ENCODE assay signal across 20 cellular contexts in the genomic region with DNA sequence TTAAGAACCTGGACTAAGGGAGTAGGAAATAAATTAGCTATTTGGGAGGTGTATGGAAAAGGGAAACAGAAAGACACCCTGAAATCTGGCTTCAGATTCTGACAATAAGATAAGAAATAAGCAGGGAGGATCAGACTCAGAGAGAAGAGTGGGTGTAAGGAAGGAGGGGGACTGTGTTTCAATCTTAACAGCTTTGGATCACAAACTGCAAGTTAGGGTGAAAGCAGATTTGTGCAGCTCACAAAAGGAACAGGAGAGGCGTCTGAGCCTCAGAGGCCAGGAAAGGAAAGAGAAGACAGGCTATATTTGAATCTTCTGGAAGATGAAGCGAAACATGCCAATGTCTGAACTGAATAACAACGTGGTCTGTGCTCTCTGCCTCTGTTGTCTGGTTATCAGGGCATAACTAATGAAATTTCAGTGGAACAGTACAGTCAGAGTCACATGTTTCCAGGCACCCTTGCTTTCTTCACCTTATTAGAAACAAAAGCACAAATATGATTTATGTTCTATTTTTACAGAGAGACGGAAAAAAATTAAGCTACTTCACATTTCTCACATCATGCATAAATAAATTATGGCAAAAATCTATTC. TPM values are rescaled to one million over a fixed set of nuclear protein-coding genes. Genes with fewer than 3 reads are reported as not detected.
DNase-seq lines count a peak whose midpoint lies in the region; ATAC-seq, FAIRE-seq and TF ChIP-seq lines count a peak whose summit lies in the region.
"Had no signal": no experiment of that assay in that cellular context is flagged by ENCODE, and none has a peak within 500 bp of the region (broad histone marks: within the 10 kb centered on the region; RNA-seq: fewer than 3 reads in every experiment).

No MANE protein-coding gene starts in this region.

- intact Hi-C loops in head of caudate nucleus (cut with DNase I) (no loop called here), uterus (cut with DNase I; ENCODE audit: low total_unique reads) (no loop called here), mammary epithelial cell (cut with micrococcal nuclease) (no loop called here)

- no peaks in the 10 kb centered on the region for H4K20me1 ChIP-seq in mammary epithelial cell (ENCODE audit: insufficient read depth, low read length)

- no peak overlapping the region for H3K4me3 ChIP-seq in uterus
- no peak overlapping the region for H3K4me3 ChIP-seq in mammary epithelial cell (replicated peaks in 1 of 3; ENCODE audit: insufficient read depth in 1 of 3, low read depth in 2 of 3, low read length in 3 of 3)
- H3K4me3 ChIP-seq: K562, pancreas had no signal

- H3K9me3 ChIP-seq in uterus (no peaks in the 10 kb centered on the region), mammary epithelial cell (replicated peaks; ENCODE audit: insufficient read depth, low read length) (no peaks in the 10 kb centered on the region)
- H3K9me3 ChIP-seq: pancreas had no signal

- DNase-seq in SK-MEL-5 (ENCODE audit: low read depth, low spot score) (peak; percentile 19), head of caudate nucleus (peak in 26 of 42 donors; percentile 5 to 80 (median 34)), uterus (no peak), mammary epithelial cell (no peak), C1 segment of cervical spinal cord (lab: John Stamatoyannopoulos, UW) (no peak), frontal cortex (ENCODE audit: low spot score in 2 of 2) (no peak)
- DNase-seq: activated CD4-positive, alpha-beta memory T cell treated with anti-CD3 and anti-CD28 coated beads for 36 hours; activated naive CD8-positive, alpha-beta T cell treated with anti-CD3 and anti-CD28 coated beads for 36 hours; activated T-cell treated with anti-CD3 and anti-CD28 coated beads, Interleukin-2, amount 50 U/mL, for 1 hour; effector CD4-positive, alpha-beta T cell; EL; MV-4-11; natural killer cell; NCI-H2029; pancreas; stimulated activated CD4-positive, alpha-beta T cell treated with anti-CD3 and anti-CD28 coated beads, Interleukin-2, amount 100 ng/mL, for 24 hours; T-helper 1 cell had no signal

- no peak for FAIRE-seq in frontal cortex (lab: Jason Lieb, UNC)
- FAIRE-seq: H1, K562, pancreas had no signal

- H3K79me2 ChIP-seq in mammary epithelial cell (ENCODE audit: insufficient read depth, low read length) = no peaks in the 10 kb centered on the region

- ATAC-seq in GM18861 (IDR thresholded peaks at IDR 0.05; ENCODE audit: unreplicated experiment) = peak; percentile 43
- ATAC-seq: K562, natural killer cell, pancreas had no signal

- no peak overlapping the region for H2AFZ ChIP-seq in mammary epithelial cell (ENCODE audit: low read depth, low read length)

- no peak overlapping the region for H3K4me2 ChIP-seq in mammary epithelial cell (ENCODE audit: insufficient read depth, low read depth, low read length)

- no peak for TF ChIP-seq CTCF in uterus (IDR thresholded peaks at IDR 0.05)
- TF ChIP-seq CTCF in mammary epithelial cell (conservative IDR thresholded peaks at IDR 0.05 in 1 of 2, IDR thresholded peaks at IDR 0.05 in 1 of 2; ENCODE audit: extremely low read depth in 1 of 2, insufficient read depth in 1 of 2, low read depth in 1 of 2, low read length in 2 of 2) = no peak

- no peaks in the 10 kb centered on the region for H3K36me3 ChIP-seq in uterus
- H3K36me3 ChIP-seq in mammary epithelial cell (ENCODE audit: insufficient read depth, low read length) = no peaks in the 10 kb centered on the region
- H3K36me3 ChIP-seq: pancreas had no signal

- dilution Hi-C loops in mammary epithelial cell (cut with HindIII; ENCODE audit: low sequenced_read_pairs) = no loop called here

- H3K4me1 ChIP-seq in uterus (no peaks in the 10 kb centered on the region), mammary epithelial cell (ENCODE audit: insufficient read depth, low read length) (no peaks in the 10 kb centered on the region)
- H3K4me1 ChIP-seq: pancreas had no signal

- CTCF ChIA-PET in mammary epithelial cell (lab: Charles Lee; ENCODE audit: low non-redundant PET) = no interaction called here

- in situ Hi-C loops in SK-MEL-5 (cut with HindIII; ENCODE audit: low pct_unique_long_range_greater_than_20kb, low sequenced_read_pairs) = no loop called here
- in situ Hi-C loops in mammary epithelial cell (cut with MboI; ENCODE audit: low sequenced_read_pairs in 2 of 2) = no loop called here

- no peak overlapping the region for H3K9ac ChIP-seq in mammary epithelial cell (ENCODE audit: insufficient read depth, low read length)

- no TSS peak for BruUV-seq in mammary epithelial cell (replicated peaks; lab: Mats Ljungman, UMichigan)

- 89% methylated on average over 4 of the region's 4 CpGs for WGBS in mammary epithelial cell (ENCODE audit: low coverage, missing lambda C conversion rate)

- no peak for TF ChIP-seq POLR2A in uterus (IDR thresholded peaks at IDR 0.05)

- H3K27me3 ChIP-seq in uterus (no peaks in the 10 kb centered on the region), mammary epithelial cell (ENCODE audit: insufficient read depth, low read length) (no peaks in the 10 kb centered on the region)
- H3K27me3 ChIP-seq: pancreas had no signal

- H3K27ac ChIP-seq in uterus (peak overlapping the region; percentile 7 to 33), mammary epithelial cell (ENCODE audit: insufficient read depth, low read depth, low read length) (no peak overlapping the region)
- H3K27ac ChIP-seq: pancreas had no signal

RNA-seq across cellular contexts. Expression of a gene that starts 26.6 kb away (rescaled TPM):
- total RNA-seq in SK-MEL-5 (2014; rRNA removed; shearing (Covaris generic)) = 11.1 and 12.0 TPM in 2 replicates
- 5.2 and 7.2 TPM in 2 replicates for polyA plus RNA-seq in SK-MEL-5 (2015; cell fraction: cytosol; rRNA removed)
- 2.3 and 4.3 TPM in 2 replicates for polyA plus RNA-seq in SK-MEL-5 (2015; cell fraction: nucleus; rRNA removed)
- total RNA-seq in uterus = 10 to 100 TPM in 3 of 4 donors, 1 to 10 TPM in 1; 4.1 to 26.2 (median 13.5) TPM
- total RNA-seq in mammary epithelial cell = 10 to 100 TPM; 15.2 to 20.9 TPM
- polyA plus RNA-seq in mammary epithelial cell = 5.1 TPM
- 13.4 TPM for polyA minus RNA-seq in mammary epithelial cell
- 29.8 TPM for total RNA-seq in frontal cortex

RNA-seq across cellular contexts. Expression of a gene that starts 26.7 kb away (rescaled TPM):
- total RNA-seq in SK-MEL-5 (2014; rRNA removed; shearing (Covaris generic)) = 31.0 and 31.4 TPM in 2 replicates
- polyA plus RNA-seq in SK-MEL-5 (2015; cell fraction: cytosol; rRNA removed) = 16.0 and 25.3 TPM in 2 replicates
- 6.0 and 19.9 TPM in 2 replicates for polyA plus RNA-seq in SK-MEL-5 (2015; cell fraction: nucleus; rRNA removed)
- total RNA-seq in uterus = 10 to 100 TPM in 2 of 4 donors, 1 to 10 TPM in 2; 4.4 to 34.9 (median 9.8) TPM
- total RNA-seq in mammary epithelial cell = 10 to 100 TPM; 25.5 to 37.0 TPM
- polyA plus RNA-seq in mammary epithelial cell = 23.5 TPM
- polyA minus RNA-seq in mammary epithelial cell = 37.0 TPM
- total RNA-seq in frontal cortex = 64.4 TPM

Comparison
In these comparisons a context has a peak if more than half of its experiments do, and no peak if none do; other contexts are left out.
1. DNase-seq: peak in SK-MEL-5 (single experiment) and head of caudate nucleus (26 of 42); none in uterus (0 of 2), mammary epithelial cell (single experiment), C1 segment of cervical spinal cord (0 of 14) and frontal cortex (0 of 2).